Comparison of ENCODE assay signal across 16 cellular contexts in the genomic region with DNA sequence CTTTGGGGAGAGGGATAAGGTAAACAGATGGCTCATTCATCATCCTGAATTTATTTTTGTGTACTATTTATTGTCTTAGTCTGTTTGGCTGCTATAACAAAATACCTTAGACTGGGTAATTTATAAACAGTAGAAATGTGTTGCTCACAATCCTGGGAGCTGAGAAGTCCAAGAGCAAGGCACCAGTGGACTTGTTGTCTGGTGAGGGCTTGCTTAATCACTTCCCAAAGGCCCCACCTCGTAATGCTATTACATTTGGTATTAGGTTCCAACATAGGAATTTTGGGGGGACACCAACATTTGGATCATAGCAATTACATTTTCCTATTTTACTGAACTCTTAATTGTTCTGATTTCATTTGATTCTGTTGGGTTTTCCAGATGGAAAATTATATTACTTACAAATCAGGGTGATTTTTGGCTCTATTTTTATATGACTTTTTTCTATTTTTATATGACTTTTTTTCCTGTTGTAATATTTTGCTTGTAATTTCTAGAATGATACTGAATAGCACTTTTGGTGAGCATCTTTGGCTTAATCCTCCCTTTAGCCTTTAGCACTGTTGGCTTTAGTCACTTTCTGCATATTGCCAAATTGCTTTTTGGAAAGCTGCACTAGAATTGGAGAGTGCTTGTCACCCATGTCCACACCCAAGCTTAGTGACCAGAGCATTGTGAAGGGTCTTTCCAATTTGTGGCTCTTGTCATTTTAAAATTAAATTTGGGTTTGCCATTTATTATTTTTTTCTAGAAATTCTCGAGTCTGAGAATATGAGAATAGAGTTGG. TPM values are rescaled to one million over a fixed set of nuclear protein-coding genes. Genes with fewer than 3 reads are reported as not detected.
A peak's percentile ranks its signal among the peaks of the same experiment; 100 is the strongest.
DNase-seq lines count a peak whose midpoint lies in the region; ATAC-seq and FAIRE-seq lines count a peak whose summit lies in the region.
"Had no signal": no experiment of that assay in that cellular context is flagged by ENCODE, and none has a peak within 500 bp of the region (broad histone marks: within the 10 kb centered on the region; RNA-seq: fewer than 3 reads in every experiment).

No MANE protein-coding gene starts in this region.

- no peak overlapping the region for H3K4me3 Mint-ChIP-seq in naive thymus-derived CD8-positive, alpha-beta T cell
- H3K4me3 Mint-ChIP-seq: CD4-positive, alpha-beta memory T cell; HFFc6 had no signal

- no peak overlapping the region for H3K4me3 ChIP-seq in subcutaneous abdominal adipose tissue (ENCODE audit: low read depth in 1 of 5, low read length in 5 of 5)
- H3K4me3 ChIP-seq: A549 had no signal

- peak; percentile 69 for ATAC-seq in left ventricle myocardium superior
- no peak for ATAC-seq in naive thymus-derived CD8-positive, alpha-beta T cell
- ATAC-seq: A549 had no signal

- FAIRE-seq in GM19239 (lab: Jason Lieb, UNC) (peak; percentile 66), HTR-8/SVneo (lab: Jason Lieb, UNC) (no peak)
- FAIRE-seq: A549 had no signal

- H3K4me1 Mint-ChIP-seq in naive thymus-derived CD8-positive, alpha-beta T cell: peaks cover 12 to 41% (median 28%) of the 10 kb centered on the region in 4 donors

- no peak overlapping the region for H3K27ac Mint-ChIP-seq in naive thymus-derived CD8-positive, alpha-beta T cell
- H3K27ac Mint-ChIP-seq: CD4-positive, alpha-beta memory T cell; HFFc6 had no signal

- no peak overlapping the region for H3K9ac ChIP-seq in subcutaneous abdominal adipose tissue (ENCODE audit: low read length in 5 of 5)

- POLR2A ChIA-PET in naive thymus-derived CD8-positive, alpha-beta T cell (lab: Charles Lee): no interaction called here

- no peaks in the 10 kb centered on the region for H3K27me3 Mint-ChIP-seq in naive thymus-derived CD8-positive, alpha-beta T cell
- H3K27me3 Mint-ChIP-seq: CD4-positive, alpha-beta memory T cell had no signal

- intact Hi-C loops in left ventricle myocardium superior (cut with micrococcal nuclease): no loop called here

- no peaks in the 10 kb centered on the region for H3K27me3 ChIP-seq in subcutaneous abdominal adipose tissue (ENCODE audit: control insufficient read depth in 5 of 5, insufficient read depth in 4 of 5, low read length in 5 of 5)
- H3K27me3 ChIP-seq: BE2C had no signal

- peaks cover 0 to 22% (median 12%) of the 10 kb centered on the region in 5 donors for H3K4me1 ChIP-seq in subcutaneous abdominal adipose tissue (ENCODE audit: control insufficient read depth in 5 of 5, insufficient read depth in 5 of 5, low read length in 5 of 5)
- H3K4me1 ChIP-seq: A549, BE2C had no signal

- DNase-seq in GM19239 (ENCODE audit: insufficient read length, low spot score): no peak
- DNase-seq in cerebellum (ENCODE audit: low spot score): peak; percentile 64
- DNase-seq in left ventricle myocardium superior: no peak
- no peak for DNase-seq in amygdala (lab: John Stamatoyannopoulos, UW)
- DNase-seq in naive thymus-derived CD8-positive, alpha-beta T cell: no peak
- DNase-seq in HTR-8/SVneo (ENCODE audit: insufficient read length, low spot score): no peak
- DNase-seq: BE2C; CD4-positive, alpha-beta memory T cell; DMS79 treated with DMSO at 0.1 percent for 48 hours; EL; GDM1; HCEC 1CT; HFFc6 had no signal

- H3K9me3 Mint-ChIP-seq in naive thymus-derived CD8-positive, alpha-beta T cell: no peaks in the 10 kb centered on the region
- H3K9me3 Mint-ChIP-seq: CD4-positive, alpha-beta memory T cell; HFFc6 had no signal

- no peaks in the 10 kb centered on the region for H3K36me3 ChIP-seq in subcutaneous abdominal adipose tissue (ENCODE audit: control insufficient read depth in 5 of 5, insufficient read depth in 5 of 5, low read length in 5 of 5)

- H3K27ac ChIP-seq in subcutaneous abdominal adipose tissue (ENCODE audit: low read depth, low read length): peak overlapping the region; percentile 82
- H3K27ac ChIP-seq: A549, C4-2B had no signal

- H3K9me3 ChIP-seq in subcutaneous abdominal adipose tissue (ENCODE audit: control insufficient read depth in 5 of 5, low read length in 5 of 5): no peaks in the 10 kb centered on the region
- H3K9me3 ChIP-seq: A549, BE2C had no signal

- peaks cover 0 to 6% (median 4%) of the 10 kb centered on the region in 3 donors for H3K36me3 Mint-ChIP-seq in naive thymus-derived CD8-positive, alpha-beta T cell

RNA-seq across cellular contexts. Expression of a gene that starts 43.7 kb away (rescaled TPM):
- total RNA-seq in cerebellum (474 TPM), left ventricle myocardium superior (101 TPM)
- 10 to 100 TPM; 51.5 to 59.5 TPM for total RNA-seq in naive thymus-derived CD8-positive, alpha-beta T cell
- polyA plus RNA-seq in naive thymus-derived CD8-positive, alpha-beta T cell: 10 to 100 TPM; 18.9 to 25.8 (median 24.2) TPM
